Comparison of ENCODE assay signal across 3 cellular contexts in genomic region chr1:196590012-196590708, GRCh38.
TF ChIP-seq lines count a peak whose summit lies in the region.

No MANE protein-coding gene starts in this region.

TF ChIP-seq in liver, 16 proteins besides CTCF, POLR2A, EP300 and RAD21:
- TF ChIP-seq YY1 (IDR thresholded peaks at IDR 0.05) (peak; percentile 16), MAX (IDR thresholded peaks at IDR 0.05) (no peak)

TF ChIP-seq in HepG2, 621 proteins besides CTCF, POLR2A, EP300 and RAD21 (continues in another document):
- TF ChIP-seq ZSCAN25 (CRISPR knock-in tag; IDR thresholded peaks at IDR 0.05) (no peak), ZNF407 (CRISPR knock-in tag; IDR thresholded peaks at IDR 0.05; ENCODE audit: not compliant biosample characterization) (no peak), ZNF687 (CRISPR knock-in tag; IDR thresholded peaks at IDR 0.05) (no peak)

TF ChIP-seq in K562, 482 proteins besides CTCF, POLR2A, EP300 and RAD21:
- no peak for TF ChIP-seq CTCFL (IDR thresholded peaks at IDR 0.05; ENCODE audit: borderline replicate concordance, insufficient read depth, low read depth, low read length, poor library complexity, severe bottlenecking)
- no peak for TF ChIP-seq IRF1 (CRISPR knock-in tag; IDR thresholded peaks at IDR 0.05; ENCODE audit: borderline replicate concordance)
- TF ChIP-seq ZNF174 (CRISPR knock-in tag; IDR thresholded peaks at IDR 0.05) = no peak
- TF ChIP-seq DNMT1 (IDR thresholded peaks at IDR 0.05) = no peak
- TF ChIP-seq ATF1 (CRISPR knock-in tag; IDR thresholded peaks at IDR 0.05) = no peak
- no peak for TF ChIP-seq ATF1 (tag; IDR thresholded peaks at IDR 0.05)
- TF ChIP-seq EWSR1 (IDR thresholded peaks at IDR 0.05; ENCODE audit: borderline replicate concordance, low read depth, partially characterized antibody) = no peak
- no peak for TF ChIP-seq GTF3C2 (IDR thresholded peaks at IDR 0.05; ENCODE audit: borderline replicate concordance, extremely low read depth, insufficient read length)
- TF ChIP-seq FOXJ2 (tag; IDR thresholded peaks at IDR 0.05) = no peak
- TF ChIP-seq NCOA1 (IDR thresholded peaks at IDR 0.05; ENCODE audit: low read depth) = no peak
- TF ChIP-seq DPF2 (IDR thresholded peaks at IDR 0.05) = no peak
- TF ChIP-seq MLX (CRISPR knock-in tag; conservative IDR thresholded peaks at IDR 0.05) = no peak
- TF ChIP-seq E4F1 (CRISPR knock-in tag; IDR thresholded peaks at IDR 0.05; ENCODE audit: borderline replicate concordance) = no peak
- no peak for TF ChIP-seq ARID3B (CRISPR knock-in tag; IDR thresholded peaks at IDR 0.05; ENCODE audit: borderline replicate concordance)
- TF ChIP-seq CUX1 (CRISPR knock-in tag; IDR thresholded peaks at IDR 0.05) = no peak
